ENCODE assay signal across 1 cellular context in genomic region chr6:15691250-15691869, GRCh38.
TF ChIP-seq lines count a peak whose summit lies in the region.

No MANE protein-coding gene starts in this region.

TF ChIP-seq in HepG2, 621 proteins besides CTCF, POLR2A, EP300 and RAD21 (continued from another document and continues in another):
- no peak for TF ChIP-seq KMT2B (CRISPR knock-in tag; IDR thresholded peaks at IDR 0.05)
- no peak for TF ChIP-seq RBAK (CRISPR knock-in tag; IDR thresholded peaks at IDR 0.05)
- TF ChIP-seq ZNF781 (CRISPR knock-in tag; IDR thresholded peaks at IDR 0.05; ENCODE audit: borderline replicate concordance, not compliant biosample characterization) = peak; percentile 32
- no peak for TF ChIP-seq ATF7 (IDR thresholded peaks at IDR 0.05)
- TF ChIP-seq ATF7 (CRISPR knock-in tag; IDR thresholded peaks at IDR 0.05) = no peak
- TF ChIP-seq ATF1 (CRISPR knock-in tag; IDR thresholded peaks at IDR 0.05) = no peak
- TF ChIP-seq, protein P1, sequence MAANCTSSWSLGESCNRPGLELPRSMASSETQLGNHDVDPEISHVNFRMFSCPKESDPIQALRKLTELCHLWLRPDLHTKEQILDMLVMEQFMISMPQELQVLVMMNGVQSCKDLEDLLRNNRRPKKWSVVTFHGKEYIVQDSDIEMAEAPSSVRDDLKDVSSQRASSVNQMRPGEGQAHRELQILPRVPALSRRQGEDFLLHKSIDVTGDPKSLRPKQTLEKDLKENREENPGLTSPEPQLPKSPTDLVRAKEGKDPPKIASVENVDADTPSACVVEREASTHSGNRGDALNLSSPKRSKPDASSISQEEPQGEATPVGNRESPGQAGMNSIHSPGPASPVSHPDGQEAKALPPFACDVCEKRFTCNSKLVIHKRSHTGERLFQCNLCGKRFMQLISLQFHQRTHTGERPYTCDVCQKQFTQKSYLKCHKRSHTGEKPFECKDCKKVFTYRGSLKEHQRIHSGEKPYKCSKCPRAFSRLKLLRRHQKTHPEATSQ (CRISPR knock-in tag; IDR thresholded peaks at IDR 0.05; ENCODE audit: borderline replicate concordance) = peak; percentile 57; the same call in 1 of the 2 replicates
- TF ChIP-seq ZGPAT (CRISPR knock-in tag; IDR thresholded peaks at IDR 0.05) = peak; percentile 56; the same call in 1 of the 2 replicates
- 0 out of 2 replicates have a peak, but pooled peaks have one; percentile 73 for TF ChIP-seq ZNF136 (CRISPR knock-in tag; IDR thresholded peaks at IDR 0.05; ENCODE audit: low read depth)
- no peak for TF ChIP-seq ZNF354B (CRISPR knock-in tag; IDR thresholded peaks at IDR 0.05)
- peak; percentile 48 for TF ChIP-seq GABPB1 (CRISPR knock-in tag; IDR thresholded peaks at IDR 0.05)
- TF ChIP-seq TOPORS (CRISPR knock-in tag; IDR thresholded peaks at IDR 0.05) = 0 out of 2 replicates have a peak, but pooled peaks have one; percentile 48
- TF ChIP-seq, protein P2, sequence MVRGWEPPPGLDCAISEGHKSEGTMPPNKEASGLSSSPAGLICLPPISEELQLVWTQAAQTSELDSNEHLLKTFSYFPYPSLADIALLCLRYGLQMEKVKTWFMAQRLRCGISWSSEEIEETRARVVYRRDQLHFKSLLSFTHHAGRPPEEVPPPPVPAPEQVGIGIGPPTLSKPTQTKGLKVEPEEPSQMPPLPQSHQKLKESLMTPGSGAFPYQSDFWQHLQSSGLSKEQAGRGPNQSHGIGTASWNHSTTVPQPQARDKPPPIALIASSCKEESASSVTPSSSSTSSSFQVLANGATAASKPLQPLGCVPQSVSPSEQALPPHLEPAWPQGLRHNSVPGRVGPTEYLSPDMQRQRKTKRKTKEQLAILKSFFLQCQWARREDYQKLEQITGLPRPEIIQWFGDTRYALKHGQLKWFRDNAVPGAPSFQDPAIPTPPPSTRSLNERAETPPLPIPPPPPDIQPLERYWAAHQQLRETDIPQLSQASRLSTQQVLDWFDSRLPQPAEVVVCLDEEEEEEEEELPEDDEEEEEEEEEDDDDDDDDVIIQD (CRISPR knock-in tag; IDR thresholded peaks at IDR 0.05; ENCODE audit: low read depth) = peak; percentile 44; the same call in 1 of the 2 replicates
- no peak for TF ChIP-seq ZBTB8A (CRISPR knock-in tag; IDR thresholded peaks at IDR 0.05; ENCODE audit: borderline replicate concordance, low read depth)
- TF ChIP-seq ZNF598 (CRISPR knock-in tag; IDR thresholded peaks at IDR 0.05; ENCODE audit: borderline replicate concordance) = 0 out of 2 replicates have a peak, but pooled peaks have one; percentile 51
- no peak for TF ChIP-seq RBM22 (optimal IDR thresholded peaks at IDR 0.05; ENCODE audit: low read length)
- 0 out of 2 replicates have a peak, but pooled peaks have one; percentile 50 for TF ChIP-seq ZNF616 (CRISPR knock-in tag; IDR thresholded peaks at IDR 0.05; ENCODE audit: low read depth)
- peak; percentile 64; the same call in 1 of the 2 replicates for TF ChIP-seq ERF (CRISPR knock-in tag; IDR thresholded peaks at IDR 0.05)
- no peak for TF ChIP-seq ZNF513 (CRISPR knock-in tag; conservative IDR thresholded peaks at IDR 0.05)
- TF ChIP-seq ZMYM2 (CRISPR knock-in tag; IDR thresholded peaks at IDR 0.05) = no peak
- peak; percentile 78; the same call in 1 of the 2 replicates for TF ChIP-seq ELF3 (CRISPR knock-in tag; IDR thresholded peaks at IDR 0.05)
- no peak for TF ChIP-seq EED (CRISPR knock-in tag; IDR thresholded peaks at IDR 0.05)
- TF ChIP-seq ZNF274 (CRISPR knock-in tag; IDR thresholded peaks at IDR 0.05) = 0 out of 2 replicates have a peak, but pooled peaks have one; percentile 64
- no peak for TF ChIP-seq MAF1 (CRISPR knock-in tag; IDR thresholded peaks at IDR 0.05; ENCODE audit: borderline replicate concordance)
- peak; percentile 50 for TF ChIP-seq YY1 (IDR thresholded peaks at IDR 0.05; ENCODE audit: insufficient read depth, insufficient replicate concordance, low read depth, low read length)
- peak; percentile 67; the same call in 1 of the 2 replicates for TF ChIP-seq KLF6 (CRISPR knock-in tag; IDR thresholded peaks at IDR 0.05)
- TF ChIP-seq MEIS1 (CRISPR knock-in tag; IDR thresholded peaks at IDR 0.05; ENCODE audit: borderline replicate concordance) = peak; percentile 70; the same call in 1 of the 2 replicates
- TF ChIP-seq, protein P3, sequence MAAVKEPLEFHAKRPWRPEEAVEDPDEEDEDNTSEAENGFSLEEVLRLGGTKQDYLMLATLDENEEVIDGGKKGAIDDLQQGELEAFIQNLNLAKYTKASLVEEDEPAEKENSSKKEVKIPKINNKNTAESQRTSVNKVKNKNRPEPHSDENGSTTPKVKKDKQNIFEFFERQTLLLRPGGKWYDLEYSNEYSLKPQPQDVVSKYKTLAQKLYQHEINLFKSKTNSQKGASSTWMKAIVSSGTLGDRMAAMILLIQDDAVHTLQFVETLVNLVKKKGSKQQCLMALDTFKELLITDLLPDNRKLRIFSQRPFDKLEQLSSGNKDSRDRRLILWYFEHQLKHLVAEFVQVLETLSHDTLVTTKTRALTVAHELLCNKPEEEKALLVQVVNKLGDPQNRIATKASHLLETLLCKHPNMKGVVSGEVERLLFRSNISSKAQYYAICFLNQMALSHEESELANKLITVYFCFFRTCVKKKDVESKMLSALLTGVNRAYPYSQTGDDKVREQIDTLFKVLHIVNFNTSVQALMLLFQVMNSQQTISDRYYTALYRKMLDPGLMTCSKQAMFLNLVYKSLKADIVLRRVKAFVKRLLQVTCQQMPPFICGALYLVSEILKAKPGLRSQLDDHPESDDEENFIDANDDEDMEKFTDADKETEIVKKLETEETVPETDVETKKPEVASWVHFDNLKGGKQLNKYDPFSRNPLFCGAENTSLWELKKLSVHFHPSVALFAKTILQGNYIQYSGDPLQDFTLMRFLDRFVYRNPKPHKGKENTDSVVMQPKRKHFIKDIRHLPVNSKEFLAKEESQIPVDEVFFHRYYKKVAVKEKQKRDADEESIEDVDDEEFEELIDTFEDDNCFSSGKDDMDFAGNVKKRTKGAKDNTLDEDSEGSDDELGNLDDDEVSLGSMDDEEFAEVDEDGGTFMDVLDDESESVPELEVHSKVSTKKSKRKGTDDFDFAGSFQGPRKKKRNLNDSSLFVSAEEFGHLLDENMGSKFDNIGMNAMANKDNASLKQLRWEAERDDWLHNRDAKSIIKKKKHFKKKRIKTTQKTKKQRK (IDR thresholded peaks at IDR 0.05; ENCODE audit: low read length) = no peak
- TF ChIP-seq ZBTB25 (CRISPR knock-in tag; IDR thresholded peaks at IDR 0.05) = peak; percentile 34; the same call in 1 of the 2 replicates
- 0 out of 2 replicates have a peak, but pooled peaks have one; percentile 48 for TF ChIP-seq TGIF2 (CRISPR knock-in tag; IDR thresholded peaks at IDR 0.05)
- no peak for TF ChIP-seq SNRNP70 (IDR thresholded peaks at IDR 0.05; ENCODE audit: low read depth, low read length)
- TF ChIP-seq ZNF547 (CRISPR knock-in tag; IDR thresholded peaks at IDR 0.05) = no peak
- TF ChIP-seq, protein P4, sequence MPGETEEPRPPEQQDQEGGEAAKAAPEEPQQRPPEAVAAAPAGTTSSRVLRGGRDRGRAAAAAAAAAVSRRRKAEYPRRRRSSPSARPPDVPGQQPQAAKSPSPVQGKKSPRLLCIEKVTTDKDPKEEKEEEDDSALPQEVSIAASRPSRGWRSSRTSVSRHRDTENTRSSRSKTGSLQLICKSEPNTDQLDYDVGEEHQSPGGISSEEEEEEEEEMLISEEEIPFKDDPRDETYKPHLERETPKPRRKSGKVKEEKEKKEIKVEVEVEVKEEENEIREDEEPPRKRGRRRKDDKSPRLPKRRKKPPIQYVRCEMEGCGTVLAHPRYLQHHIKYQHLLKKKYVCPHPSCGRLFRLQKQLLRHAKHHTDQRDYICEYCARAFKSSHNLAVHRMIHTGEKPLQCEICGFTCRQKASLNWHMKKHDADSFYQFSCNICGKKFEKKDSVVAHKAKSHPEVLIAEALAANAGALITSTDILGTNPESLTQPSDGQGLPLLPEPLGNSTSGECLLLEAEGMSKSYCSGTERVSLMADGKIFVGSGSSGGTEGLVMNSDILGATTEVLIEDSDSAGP (CRISPR knock-in tag; IDR thresholded peaks at IDR 0.05; ENCODE audit: borderline replicate concordance) = peak; percentile 71
- peak; percentile 77; the same call in 1 of the 2 replicates for TF ChIP-seq RXRB (CRISPR knock-in tag; IDR thresholded peaks at IDR 0.05; ENCODE audit: borderline replicate concordance)
- TF ChIP-seq ZNF468 (CRISPR knock-in tag; IDR thresholded peaks at IDR 0.05) = no peak
- no peak for TF ChIP-seq ZFP36L2 (CRISPR knock-in tag; IDR thresholded peaks at IDR 0.05)
- TF ChIP-seq, protein P5, sequence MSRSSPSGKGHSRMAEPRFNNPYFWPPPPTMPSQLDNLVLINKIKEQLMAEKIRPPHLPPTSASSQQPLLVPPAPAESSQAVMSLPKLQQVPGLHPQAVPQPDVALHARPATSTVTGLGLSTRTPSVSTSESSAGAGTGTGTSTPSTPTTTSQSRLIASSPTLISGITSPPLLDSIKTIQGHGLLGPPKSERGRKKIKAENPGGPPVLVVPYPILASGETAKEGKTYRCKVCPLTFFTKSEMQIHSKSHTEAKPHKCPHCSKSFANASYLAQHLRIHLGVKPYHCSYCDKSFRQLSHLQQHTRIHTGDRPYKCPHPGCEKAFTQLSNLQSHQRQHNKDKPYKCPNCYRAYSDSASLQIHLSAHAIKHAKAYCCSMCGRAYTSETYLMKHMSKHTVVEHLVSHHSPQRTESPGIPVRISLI (CRISPR knock-in tag; IDR thresholded peaks at IDR 0.05; ENCODE audit: borderline replicate concordance) = no peak
- TF ChIP-seq GATAD1 (CRISPR knock-in tag; IDR thresholded peaks at IDR 0.05) = peak; percentile 39; the same call in 1 of the 2 replicates
- TF ChIP-seq, protein P6, sequence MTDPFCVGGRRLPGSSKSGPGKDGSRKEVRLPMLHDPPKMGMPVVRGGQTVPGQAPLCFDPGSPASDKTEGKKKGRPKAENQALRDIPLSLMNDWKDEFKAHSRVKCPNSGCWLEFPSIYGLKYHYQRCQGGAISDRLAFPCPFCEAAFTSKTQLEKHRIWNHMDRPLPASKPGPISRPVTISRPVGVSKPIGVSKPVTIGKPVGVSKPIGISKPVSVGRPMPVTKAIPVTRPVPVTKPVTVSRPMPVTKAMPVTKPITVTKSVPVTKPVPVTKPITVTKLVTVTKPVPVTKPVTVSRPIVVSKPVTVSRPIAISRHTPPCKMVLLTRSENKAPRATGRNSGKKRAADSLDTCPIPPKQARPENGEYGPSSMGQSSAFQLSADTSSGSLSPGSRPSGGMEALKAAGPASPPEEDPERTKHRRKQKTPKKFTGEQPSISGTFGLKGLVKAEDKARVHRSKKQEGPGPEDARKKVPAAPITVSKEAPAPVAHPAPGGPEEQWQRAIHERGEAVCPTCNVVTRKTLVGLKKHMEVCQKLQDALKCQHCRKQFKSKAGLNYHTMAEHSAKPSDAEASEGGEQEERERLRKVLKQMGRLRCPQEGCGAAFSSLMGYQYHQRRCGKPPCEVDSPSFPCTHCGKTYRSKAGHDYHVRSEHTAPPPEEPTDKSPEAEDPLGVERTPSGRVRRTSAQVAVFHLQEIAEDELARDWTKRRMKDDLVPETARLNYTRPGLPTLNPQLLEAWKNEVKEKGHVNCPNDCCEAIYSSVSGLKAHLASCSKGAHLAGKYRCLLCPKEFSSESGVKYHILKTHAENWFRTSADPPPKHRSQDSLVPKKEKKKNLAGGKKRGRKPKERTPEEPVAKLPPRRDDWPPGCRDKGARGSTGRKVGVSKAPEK (CRISPR knock-in tag; IDR thresholded peaks at IDR 0.05; ENCODE audit: borderline replicate concordance) = peak; percentile 81; the same call in 1 of the 2 replicates
- peak; percentile 49; the same call in 1 of the 2 replicates for TF ChIP-seq POGZ (CRISPR knock-in tag; IDR thresholded peaks at IDR 0.05)
- TF ChIP-seq BCL6 (CRISPR knock-in tag; IDR thresholded peaks at IDR 0.05) = peak; percentile 61
- TF ChIP-seq, protein P7, sequence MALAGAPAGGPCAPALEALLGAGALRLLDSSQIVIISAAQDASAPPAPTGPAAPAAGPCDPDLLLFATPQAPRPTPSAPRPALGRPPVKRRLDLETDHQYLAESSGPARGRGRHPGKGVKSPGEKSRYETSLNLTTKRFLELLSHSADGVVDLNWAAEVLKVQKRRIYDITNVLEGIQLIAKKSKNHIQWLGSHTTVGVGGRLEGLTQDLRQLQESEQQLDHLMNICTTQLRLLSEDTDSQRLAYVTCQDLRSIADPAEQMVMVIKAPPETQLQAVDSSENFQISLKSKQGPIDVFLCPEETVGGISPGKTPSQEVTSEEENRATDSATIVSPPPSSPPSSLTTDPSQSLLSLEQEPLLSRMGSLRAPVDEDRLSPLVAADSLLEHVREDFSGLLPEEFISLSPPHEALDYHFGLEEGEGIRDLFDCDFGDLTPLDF (CRISPR knock-in tag; IDR thresholded peaks at IDR 0.05) = no peak
- peak; percentile 27; the same call in 1 of the 2 replicates for TF ChIP-seq ATF3 (CRISPR knock-in tag; IDR thresholded peaks at IDR 0.05)
- TF ChIP-seq ZNF24 (IDR thresholded peaks at IDR 0.05) = no peak
- 0 out of 2 replicates have a peak, but pooled peaks have one; percentile 74 for TF ChIP-seq TSC22D2 (CRISPR knock-in tag; IDR thresholded peaks at IDR 0.05; ENCODE audit: borderline replicate concordance)
- TF ChIP-seq FOXK1 (CRISPR knock-in tag; IDR thresholded peaks at IDR 0.05; ENCODE audit: borderline replicate concordance, low read depth) = peak; percentile 66; the same call in 1 of the 2 replicates
